Comparison of ENCODE assay signal across 19 cellular contexts in the genomic region with DNA sequence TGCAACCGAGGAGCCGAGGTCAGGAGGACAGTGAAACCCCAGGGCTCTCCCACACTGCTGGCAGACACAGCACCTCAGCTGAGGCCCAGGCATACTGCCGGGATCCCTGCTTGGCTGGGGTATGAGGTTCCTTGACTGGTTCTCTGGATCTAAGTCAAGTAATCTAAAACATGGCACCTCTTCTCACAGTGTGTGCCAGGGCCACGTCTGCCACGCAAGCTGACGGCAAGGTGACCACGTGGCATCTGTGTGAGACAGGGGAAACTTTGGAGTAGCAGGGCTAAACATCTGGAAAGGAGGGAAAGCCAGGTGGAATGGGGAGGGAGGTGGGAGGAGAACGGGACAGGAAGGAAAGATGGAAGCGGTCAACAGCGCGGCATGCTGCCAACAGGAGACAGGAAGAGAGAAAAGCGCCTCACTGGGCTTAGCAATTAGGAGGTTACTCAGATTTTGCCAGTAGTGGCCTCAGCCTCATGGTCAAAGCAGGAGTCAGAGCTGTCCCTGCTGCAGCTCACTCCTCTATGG.
DNase-seq lines count a peak whose midpoint lies in the region; FAIRE-seq and TF ChIP-seq lines count a peak whose summit lies in the region.
"Had no signal": no experiment of that assay in that cellular context is flagged by ENCODE, and none has a peak within 500 bp of the region (broad histone marks: within the 10 kb centered on the region; RNA-seq: fewer than 3 reads in every experiment).

No MANE protein-coding gene starts in this region.

- intact Hi-C loops in tibial artery (cut with DNase I; ENCODE audit: low total_unique reads), result no loop called here

- peak; percentile 11 for DNase-seq in HT1080 (ENCODE audit: low read depth)
- no peak for DNase-seq in adipocyte (ENCODE audit: low read depth)
- peak; percentile 6 for DNase-seq in medulla oblongata (ENCODE audit: extremely low spot score)
- peak; percentile 62 to 84 for DNase-seq in tibial artery
- no peak for DNase-seq in H54 (ENCODE audit: insufficient read length, low spot score)
- no peak for DNase-seq in NCI-H1694 treated with DMSO at 0.1 percent for 48 hours (lab: John Stamatoyannopoulos, UW)
- no peak for DNase-seq in 8988T
- DNase-seq: activated CD4-positive, alpha-beta T cell treated with anti-CD3 and anti-CD28 coated beads, Interleukin-2, amount 50 U/mL, for 48 hours; activated naive CD8-positive, alpha-beta T cell treated with anti-CD3 and anti-CD28 coated beads for 36 hours; activated T-cell treated with anti-CD3 and anti-CD28 coated beads, Interleukin-2, amount 50 U/mL, for 4 hours; esophagus squamous epithelium; H9; hippocampal formation; NCI-H1436 treated with DMSO at 0.1 percent for 48 hours; Peyer's patch had no signal

- no peak for FAIRE-seq in H54 (lab: Jason Lieb, UNC)
- FAIRE-seq: bronchial epithelial cell, keratinocyte had no signal

- H3K9ac ChIP-seq in adipocyte (ENCODE audit: low read length), result peak overlapping the region; percentile 49
- H3K9ac ChIP-seq: BLaER1 treated with 17β-estradiol and CSF1 and Interleukin-3, amounts not matched to agents 10 nM and 100 nM; neural progenitor cell had no signal

- TF ChIP-seq CTCF in tibial artery (IDR thresholded peaks at IDR 0.05), result no peak

- no peaks in the 10 kb centered on the region for H3K27me3 ChIP-seq in adipocyte (replicated peaks; ENCODE audit: control insufficient read depth, insufficient read depth, low read length)
- no peaks in the 10 kb centered on the region for H3K27me3 ChIP-seq in tibial artery
- H3K27me3 ChIP-seq: BLaER1 treated with 17β-estradiol and CSF1 and Interleukin-3, amounts not matched to agents 10 nM and 100 nM; neural progenitor cell; Peyer's patch had no signal

- H3K4me1 ChIP-seq in adipocyte (ENCODE audit: control insufficient read depth, insufficient read depth, low read length) (peaks cover 26% of the 10 kb centered on the region), tibial artery (peaks cover 0 to 21% (median 15%) of the 10 kb centered on the region in 4 donors)
- H3K4me1 ChIP-seq: Peyer's patch had no signal

- peak overlapping the region; percentile 76 to 79 for H3K27ac ChIP-seq in tibial artery
- H3K27ac ChIP-seq: BLaER1 treated with 17β-estradiol and CSF1 and Interleukin-3, amounts not matched to agents 10 nM and 100 nM; neural progenitor cell; Peyer's patch had no signal

- TF ChIP-seq POLR2A in H54 (IDR thresholded peaks at IDR 0.05; ENCODE audit: low read depth, low read length), result no peak

- H3K9me3 ChIP-seq in adipocyte (ENCODE audit: control insufficient read depth, low read length) (peaks cover 4% of the 10 kb centered on the region), tibial artery (no peaks in the 10 kb centered on the region)
- H3K9me3 ChIP-seq: esophagus squamous epithelium, Peyer's patch had no signal

- H3K4me3 ChIP-seq in adipocyte (ENCODE audit: low read length), result peak overlapping the region; percentile 23
- no peak overlapping the region for H3K4me3 ChIP-seq in tibial artery
- H3K4me3 ChIP-seq: BLaER1 treated with 17β-estradiol and CSF1 and Interleukin-3, amounts not matched to agents 10 nM and 100 nM; esophagus squamous epithelium; neural progenitor cell; Peyer's patch had no signal

- H3K36me3 ChIP-seq in adipocyte (ENCODE audit: control insufficient read depth, insufficient read depth, low read length, severe bottlenecking), result no peaks in the 10 kb centered on the region
- no peaks in the 10 kb centered on the region for H3K36me3 ChIP-seq in tibial artery
- H3K36me3 ChIP-seq: BLaER1 treated with 17β-estradiol and CSF1 and Interleukin-3, amounts not matched to agents 10 nM and 100 nM; esophagus squamous epithelium; neural progenitor cell; Peyer's patch had no signal

Comparison
In these comparisons a context has a peak if more than half of its experiments do, and no peak if none do; other contexts are left out.
1. DNase-seq: peak in HT1080 (single experiment), medulla oblongata (single experiment) and tibial artery (2 of 2); none in adipocyte (single experiment), H54 (single experiment), NCI-H1694 treated with DMSO at 0.1 percent for 48 hours (single experiment) and 8988T (single experiment).